6 cellular contexts compared by ENCODE assay signal in the genomic region with DNA sequence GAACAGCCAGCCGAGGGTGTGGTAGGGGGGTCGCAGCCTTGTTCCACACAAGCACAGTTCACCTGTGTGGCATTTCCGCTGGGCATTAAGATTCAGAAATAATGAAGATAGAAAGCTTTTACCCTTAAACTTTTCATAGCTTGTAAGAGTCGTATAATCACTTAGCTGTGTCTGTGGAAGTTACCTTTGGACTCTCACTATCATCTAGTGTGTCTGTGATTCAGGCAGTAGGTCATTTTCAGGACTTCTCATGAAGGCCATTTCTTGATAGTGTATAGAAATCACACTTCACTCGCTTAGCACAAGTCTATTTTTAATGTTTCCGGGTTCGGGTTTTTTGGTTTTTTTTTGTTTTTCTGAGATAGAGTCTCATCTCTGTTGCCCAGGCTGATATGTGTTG. TPM values are rescaled to one million over a fixed set of nuclear protein-coding genes. Genes with fewer than 3 reads are reported as not detected.
DNase-seq lines count a peak whose midpoint lies in the region; ATAC-seq and TF ChIP-seq lines count a peak whose summit lies in the region.
"Not testable (repeated sequence)": the region's sequence is repeated elsewhere in the genome, so short reads cannot be mapped to it uniquely, and the experiment has no call there.

No MANE protein-coding gene starts in this region.

- peaks cover 55% of the 10 kb centered on the region for H3K36me3 Mint-ChIP-seq in activated CD4-positive, alpha-beta T cell treated with anti-CD3 and anti-CD28 coated beads, Interleukin-2, amount 10 ng/mL, durations not matched to agents 7 days and 5 days (ENCODE audit: low read depth)

- 85% methylated on average over 4 of the region's 7 CpGs for WGBS in right lobe of liver (ENCODE audit: insufficient coverage, low coverage, low lambda C conversion rate, missing lambda C conversion rate)

- not testable (repeated sequence) for H3K4me1 ChIP-seq in Peyer's patch
- H3K4me1 ChIP-seq in duodenal mucosa (ENCODE audit: control insufficient read depth in 1 of 2, insufficient read depth in 2 of 2, low read length in 2 of 2) (peaks cover 5 to 24% of the 10 kb centered on the region in 2 donors), right lobe of liver (peaks cover 0 to 11% (median 5%) of the 10 kb centered on the region in 4 donors), mucosa of rectum (ENCODE audit: control insufficient read depth in 2 of 2, insufficient read depth in 2 of 2, low read length in 2 of 2) (peaks cover 0 to 10% of the 10 kb centered on the region in 2 donors)

- DNase-seq in Peyer's patch; activated CD4-positive, alpha-beta T cell treated with anti-CD3 and anti-CD28 coated beads, Interleukin-2, amount 10 ng/mL, durations not matched to agents 7 days and 5 days; left colon; right lobe of liver: not testable (repeated sequence)

- POLR2A ChIA-PET in activated CD4-positive, alpha-beta T cell treated with anti-CD3 and anti-CD28 coated beads, Interleukin-2, amount 10 ng/mL, durations not matched to agents 7 days and 5 days (lab: Charles Lee), result interaction anchor here (0.6 kb wide), 1 partner anchor 9 kb away, joined by 3 read pairs; no protein-coding TSS in a partner anchor

- H3K4me3 ChIP-seq in Peyer's patch; duodenal mucosa (ENCODE audit: low read depth in 1 of 2, low read length in 2 of 2); right lobe of liver; mucosa of rectum (ENCODE audit: low read length in 2 of 2): not testable (repeated sequence)

- H3K36me3 ChIP-seq in Peyer's patch (peaks cover 0 to 58% (median 0%) of the 10 kb centered on the region in 3 donors), duodenal mucosa (ENCODE audit: control insufficient read depth in 1 of 2, insufficient read depth in 2 of 2, low read length in 2 of 2) (peaks cover 2 to 31% of the 10 kb centered on the region in 2 donors), right lobe of liver (peaks cover 0 to 27% (median under 1%) of the 10 kb centered on the region in 4 donors), mucosa of rectum (ENCODE audit: control insufficient read depth in 2 of 2, insufficient read depth in 2 of 2, low read length in 2 of 2) (peaks cover 18 to 23% of the 10 kb centered on the region in 2 donors)

- not testable (repeated sequence) for TF ChIP-seq POLR2A in Peyer's patch (IDR thresholded peaks at IDR 0.05); right lobe of liver (IDR thresholded peaks at IDR 0.05)

- ATAC-seq in left colon (peak; percentile 81), right lobe of liver (peak; percentile 25 to 71 (median 44))

- CTCF ChIA-PET in activated CD4-positive, alpha-beta T cell treated with anti-CD3 and anti-CD28 coated beads, Interleukin-2, amount 10 ng/mL, durations not matched to agents 7 days and 5 days (lab: Charles Lee), result not testable (repeated sequence)

- intact Hi-C loops in left colon (cut with DNase I, micrococcal nuclease); right lobe of liver (cut with DNase I): not testable (repeated sequence)

- not testable (repeated sequence) for TF ChIP-seq CTCF in Peyer's patch (IDR thresholded peaks at IDR 0.05); right lobe of liver (IDR thresholded peaks at IDR 0.05)

- peak overlapping the region; percentile 41 for H3K27ac Mint-ChIP-seq in activated CD4-positive, alpha-beta T cell treated with anti-CD3 and anti-CD28 coated beads, Interleukin-2, amount 10 ng/mL, durations not matched to agents 7 days and 5 days

- not testable (repeated sequence) for H3K9ac ChIP-seq in duodenal mucosa (ENCODE audit: low read depth in 1 of 2, low read length in 2 of 2); mucosa of rectum (ENCODE audit: low read depth in 1 of 2, low read length in 2 of 2)

- H3K9me3 Mint-ChIP-seq in activated CD4-positive, alpha-beta T cell treated with anti-CD3 and anti-CD28 coated beads, Interleukin-2, amount 10 ng/mL, durations not matched to agents 7 days and 5 days, result not testable (repeated sequence)

- H3K27me3 Mint-ChIP-seq in activated CD4-positive, alpha-beta T cell treated with anti-CD3 and anti-CD28 coated beads, Interleukin-2, amount 10 ng/mL, durations not matched to agents 7 days and 5 days, result not testable (repeated sequence)

- H3K9me3 ChIP-seq in Peyer's patch; duodenal mucosa (ENCODE audit: control insufficient read depth in 1 of 2, low read length in 2 of 2); right lobe of liver; mucosa of rectum (ENCODE audit: control insufficient read depth in 2 of 2, low read length in 2 of 2): not testable (repeated sequence)

- H3K27ac ChIP-seq in Peyer's patch, result peak overlapping the region in 3 of 4 donors; percentile 27 to 88 (median 58)
- peak overlapping the region; percentile 32 for H3K27ac ChIP-seq in duodenal mucosa (ENCODE audit: low read depth, low read length)
- H3K27ac ChIP-seq in right lobe of liver, result peak overlapping the region in 1 of 3 donors; percentile 36
- peak overlapping the region; percentile 32 to 42 for H3K27ac ChIP-seq in mucosa of rectum (ENCODE audit: low read depth in 2 of 2, low read length in 2 of 2)

- H3K27me3 ChIP-seq in Peyer's patch; duodenal mucosa (ENCODE audit: control insufficient read depth in 1 of 2, insufficient read depth in 2 of 2, low read length in 2 of 2); right lobe of liver; mucosa of rectum (ENCODE audit: control insufficient read depth in 2 of 2, insufficient read depth in 2 of 2, low read length in 2 of 2): not testable (repeated sequence)

- H3K4me3 Mint-ChIP-seq in activated CD4-positive, alpha-beta T cell treated with anti-CD3 and anti-CD28 coated beads, Interleukin-2, amount 10 ng/mL, durations not matched to agents 7 days and 5 days, result not testable (repeated sequence)

- not testable (repeated sequence) for H3K4me1 Mint-ChIP-seq in activated CD4-positive, alpha-beta T cell treated with anti-CD3 and anti-CD28 coated beads, Interleukin-2, amount 10 ng/mL, durations not matched to agents 7 days and 5 days

RNA-seq across cellular contexts. Expression of a gene that starts 16.3 kb away (rescaled TPM):
- total RNA-seq in Peyer's patch (100 to 1,000 TPM in 2 of 4 donors, 10 to 100 TPM in 2; 75.9 to 114 (median 96.0) TPM), left colon (100 to 1,000 TPM in 1 of 2 donors, 10 to 100 TPM in 1; 95.2 to 118 TPM), right lobe of liver (10 to 100 TPM; 33.4 to 52.2 (median 41.3) TPM)
- total RNA-seq in activated CD4-positive, alpha-beta T cell treated with anti-CD3 and anti-CD28 coated beads, Interleukin-2, amount 10 ng/mL, durations not matched to agents 7 days and 5 days, result 100 to 1,000 TPM in 1 of 2 experiments, 10 to 100 TPM in 1; 87.9 to 100 TPM

RNA-seq across cellular contexts. Expression of a gene that starts 37.0 kb away (rescaled TPM):
- 100 to 1,000 TPM in 3 of 4 donors, 10 to 100 TPM in 1; 94.9 to 253 (median 207) TPM for total RNA-seq in Peyer's patch
- total RNA-seq in activated CD4-positive, alpha-beta T cell treated with anti-CD3 and anti-CD28 coated beads, Interleukin-2, amount 10 ng/mL, durations not matched to agents 7 days and 5 days, result 100 to 1,000 TPM; 130 to 150 TPM
- 100 to 1,000 TPM; 331 to 370 TPM for total RNA-seq in left colon
- 100 to 1,000 TPM; 165 to 223 (median 188) TPM for total RNA-seq in right lobe of liver

RNA-seq across cellular contexts. Expression of a gene that starts 37.2 kb away (rescaled TPM):
- total RNA-seq in Peyer's patch, result 1 to 10 TPM; 4.1 to 9.0 (median 7.2) TPM
- 1 to 10 TPM; 8.0 to 8.7 TPM for total RNA-seq in activated CD4-positive, alpha-beta T cell treated with anti-CD3 and anti-CD28 coated beads, Interleukin-2, amount 10 ng/mL, durations not matched to agents 7 days and 5 days
- 1 to 10 TPM; 3.7 to 3.8 TPM for total RNA-seq in left colon
- total RNA-seq in right lobe of liver, result 1 to 10 TPM; 1.2 to 3.6 (median 2.2) TPM
